ENCODE assay signal across 12 cellular contexts in the genomic region with DNA sequence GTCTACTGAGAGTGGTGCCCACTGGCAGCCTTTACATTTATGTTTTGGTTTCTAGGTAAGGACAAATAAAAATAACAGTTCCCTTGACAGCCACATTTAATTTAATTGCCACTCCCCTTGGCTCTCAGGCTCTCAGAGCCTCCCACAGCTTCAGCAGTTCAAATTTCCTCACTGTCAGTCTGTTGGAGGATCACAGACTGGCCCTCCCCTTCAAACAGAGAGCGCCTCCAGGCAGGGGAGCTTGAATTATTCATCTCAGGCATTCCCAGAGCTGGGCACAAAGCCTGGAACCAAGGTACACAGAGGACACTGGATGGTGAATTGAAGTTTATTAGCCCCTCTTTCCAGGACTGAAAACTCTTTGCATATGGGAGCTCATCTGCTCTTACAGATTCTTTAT.
DNase-seq lines count a peak whose midpoint lies in the region; ATAC-seq and TF ChIP-seq lines count a peak whose summit lies in the region.
"Had no signal": no experiment of that assay in that cellular context is flagged by ENCODE, and none has a peak within 500 bp of the region (broad histone marks: within the 10 kb centered on the region; RNA-seq: fewer than 3 reads in every experiment).

No MANE protein-coding gene starts in this region.

- in situ Hi-C loops in G401 (cut with HindIII; ENCODE audit: low sequenced_read_pairs) (no loop called here), astrocyte of the spinal cord (cut with HindIII; ENCODE audit: low sequenced_read_pairs) (no loop called here)

- ATAC-seq in GM19351 (IDR thresholded peaks at IDR 0.05; ENCODE audit: unreplicated experiment) (no peak), HG03354 (IDR thresholded peaks at IDR 0.05; ENCODE audit: poor library complexity, severe bottlenecking, unreplicated experiment) (no peak)

- no peaks in the 10 kb centered on the region for H3K79me1 ChIP-seq in mesendoderm (ENCODE audit: low read length)

- H3K36me3 ChIP-seq in mesendoderm (ENCODE audit: control insufficient read depth, insufficient read depth, low read length), result no peaks in the 10 kb centered on the region

- H3K4ac ChIP-seq in mesendoderm (ENCODE audit: low read depth, low read length), result no peak overlapping the region

- H3K18ac ChIP-seq in mesendoderm (ENCODE audit: low read length), result no peak overlapping the region

- no peaks in the 10 kb centered on the region for H3K27me3 ChIP-seq in mesendoderm (ENCODE audit: insufficient read depth, low read length, poor library complexity)

- H3K56ac ChIP-seq in mesendoderm (ENCODE audit: low read length), result no peak overlapping the region

- no peak overlapping the region for H4K5ac ChIP-seq in mesendoderm (ENCODE audit: low read length)

- H3K23ac ChIP-seq in mesendoderm (ENCODE audit: low read length), result no peak overlapping the region

- no peak overlapping the region for H2BK15ac ChIP-seq in mesendoderm (replicated peaks; ENCODE audit: low read depth)

- no peak overlapping the region for H3K27ac ChIP-seq in mesendoderm (ENCODE audit: low read depth, low read length)

- H2BK120ac ChIP-seq in mesendoderm (ENCODE audit: low read depth, low read length), result no peak overlapping the region

- no CpG with 5 or more reads among the region's 1 CpG for whole genome bisulfite sequencing in mesendoderm (ENCODE audit: extremely low coverage, insufficient coverage, low lambda C conversion rate)

- no peaks in the 10 kb centered on the region for H3K79me2 ChIP-seq in mesendoderm (ENCODE audit: control insufficient read depth, insufficient read depth, low read length)

- no peak overlapping the region for H3K4me3 ChIP-seq in astrocyte of the spinal cord (ENCODE audit: low read depth, low read length)
- no peak overlapping the region for H3K4me3 ChIP-seq in mesendoderm (ENCODE audit: low read length)

- H3K4me1 ChIP-seq in mesendoderm (ENCODE audit: control insufficient read depth, low read depth, low read length), result peaks cover 9% of the 10 kb centered on the region

- no peak overlapping the region for H3K9ac ChIP-seq in mesendoderm (ENCODE audit: low read length)

- no peak overlapping the region for H2AK5ac ChIP-seq in mesendoderm (ENCODE audit: low read length)

- no peak overlapping the region for H4K8ac ChIP-seq in mesendoderm (ENCODE audit: low read depth, low read length)

- no peak for TF ChIP-seq CTCF in astrocyte of the spinal cord (IDR thresholded peaks at IDR 0.05; ENCODE audit: low read depth, low read length)

- no peak overlapping the region for H3K4me2 ChIP-seq in mesendoderm (ENCODE audit: low read length)

- DNase-seq in G401 (ENCODE audit: low spot score) (peak; percentile 68), NCI-H187 (lab: John Stamatoyannopoulos, UW) (peak; percentile 68 to 74), astrocyte of the spinal cord (ENCODE audit: low read depth, low spot score) (peak; percentile 5), mesendoderm (peak; percentile 65), AML-193 (lab: John Stamatoyannopoulos, UW) (no peak), NCI-H524 treated with DMSO at 0.1 percent for 48 hours (lab: John Stamatoyannopoulos, UW) (no peak)
- DNase-seq: activated CD4-positive, alpha-beta T cell treated with anti-CD3 and anti-CD28 coated beads, Interleukin-2, amount 10 ng/mL, durations not matched to agents 24 days and 14 days; CD4-positive, alpha-beta memory T cell; T-helper 1 cell; trophoblast cell had no signal

- H2BK5ac ChIP-seq in mesendoderm (ENCODE audit: low read length), result no peak overlapping the region

Comparison
In these comparisons a context has a peak if more than half of its experiments do, and no peak if none do; other contexts are left out.
1. DNase-seq: peak in G401 (single experiment), NCI-H187 (2 of 2), astrocyte of the spinal cord (single experiment) and mesendoderm (single experiment); none in AML-193 (0 of 2) and NCI-H524 treated with DMSO at 0.1 percent for 48 hours (single experiment).